Comparison of ENCODE assay signal across 8 cellular contexts in genomic region chr3:45595364-45596154, GRCh38. TPM values are rescaled to one million over a fixed set of nuclear protein-coding genes. Genes with fewer than 3 reads are reported as not detected.
A peak's percentile ranks its signal among the peaks of the same experiment; 100 is the strongest.
DNase-seq lines count a peak whose midpoint lies in the region; ATAC-seq and TF ChIP-seq lines count a peak whose summit lies in the region.

No MANE protein-coding gene starts in this region.

- peak overlapping the region; percentile 64 to 79 (median 72) for H3K4me3 ChIP-seq in stomach

- WGBS in stomach, 5 donors = 46 to 61% (median 52%) methylated on average over 11 to 15 of the region's 15 CpGs

- POLR2A ChIA-PET in activated CD4-positive, alpha-beta T cell treated with anti-CD3 and anti-CD28 coated beads, Interleukin-2, amount 10 ng/mL, durations not matched to agents 7 days and 5 days (lab: Charles Lee) = no interaction called here

- H3K27me3 Mint-ChIP-seq in activated CD4-positive, alpha-beta T cell treated with anti-CD3 and anti-CD28 coated beads, Interleukin-2, amount 10 ng/mL, durations not matched to agents 7 days and 5 days = peaks cover under 1% of the 10 kb centered on the region
- H3K27me3 Mint-ChIP-seq in T-helper 17 cell = no peaks in the 10 kb centered on the region

- TF ChIP-seq CTCF in stomach (IDR thresholded peaks at IDR 0.05) = no peak

- CTCF ChIA-PET in activated CD4-positive, alpha-beta T cell treated with anti-CD3 and anti-CD28 coated beads, Interleukin-2, amount 10 ng/mL, durations not matched to agents 7 days and 5 days (lab: Charles Lee) = interaction anchor here (0.7 to 2.0 kb wide), 5 partner anchors 9 to 34 kb away, joined by 3 to 10 read pairs (median 3); no protein-coding TSS in a partner anchor

- no peak for DNase-seq in activated CD4-positive, alpha-beta T cell treated with anti-CD3 and anti-CD28 coated beads, Interleukin-2, amount 10 ng/mL, durations not matched to agents 7 days and 5 days
- no peak for DNase-seq in activated CD4-positive, alpha-beta T cell treated with anti-CD3 and anti-CD28 coated beads for 4 hours
- no peak for DNase-seq in T-helper 17 cell
- DNase-seq in left ventricle myocardium superior = peak; percentile 75
- peak; percentile 63 for DNase-seq in stomach
- DNase-seq in NCI-H187 (lab: John Stamatoyannopoulos, UW) = no peak
- no peak for DNase-seq in cerebellar nuclear complex (lab: John Stamatoyannopoulos, UW)

- H3K27ac Mint-ChIP-seq in activated CD4-positive, alpha-beta T cell treated with anti-CD3 and anti-CD28 coated beads, Interleukin-2, amount 10 ng/mL, durations not matched to agents 7 days and 5 days = peak overlapping the region; percentile 61
- peak overlapping the region; percentile 85 for H3K27ac Mint-ChIP-seq in T-helper 17 cell

- H3K27me3 ChIP-seq in stomach = no peaks in the 10 kb centered on the region

- H3K9me3 ChIP-seq in T-helper 17 cell (ENCODE audit: control insufficient read depth, low read length, poor library complexity, severe bottlenecking) = no peaks in the 10 kb centered on the region
- no peaks in the 10 kb centered on the region for H3K9me3 ChIP-seq in stomach

- H3K4me1 Mint-ChIP-seq in activated CD4-positive, alpha-beta T cell treated with anti-CD3 and anti-CD28 coated beads, Interleukin-2, amount 10 ng/mL, durations not matched to agents 7 days and 5 days = peaks cover 70% of the 10 kb centered on the region
- H3K4me1 Mint-ChIP-seq in T-helper 17 cell = peaks cover 62% of the 10 kb centered on the region

- H3K27ac ChIP-seq in stomach = peak overlapping the region; percentile 25 to 96 (median 93)

- intact Hi-C loops in left ventricle myocardium superior (cut with micrococcal nuclease) = loop anchor here (5.0 to 10.0 kb wide), 2 partner anchors 62 to 81 kb away; no protein-coding TSS in a partner anchor
- intact Hi-C loops in stomach (cut with DNase I; ENCODE audit: low total_unique reads) = no loop called here

- no peak for TF ChIP-seq POLR2A in stomach (IDR thresholded peaks at IDR 0.05)

- no peak for TF ChIP-seq EP300 in stomach (IDR thresholded peaks at IDR 0.05)

- peak overlapping the region; percentile 87 for H3K4me3 Mint-ChIP-seq in activated CD4-positive, alpha-beta T cell treated with anti-CD3 and anti-CD28 coated beads, Interleukin-2, amount 10 ng/mL, durations not matched to agents 7 days and 5 days
- H3K4me3 Mint-ChIP-seq in T-helper 17 cell = peak overlapping the region; percentile 92

- peaks cover 0 to 1% (median 0%) of the 10 kb centered on the region in 4 donors for H3K36me3 ChIP-seq in stomach

- H3K4me1 ChIP-seq in stomach = peaks cover 68 to 74% (median 72%) of the 10 kb centered on the region in 4 donors

- no peaks in the 10 kb centered on the region for H3K9me3 Mint-ChIP-seq in activated CD4-positive, alpha-beta T cell treated with anti-CD3 and anti-CD28 coated beads, Interleukin-2, amount 10 ng/mL, durations not matched to agents 7 days and 5 days

- H3K36me3 Mint-ChIP-seq in activated CD4-positive, alpha-beta T cell treated with anti-CD3 and anti-CD28 coated beads, Interleukin-2, amount 10 ng/mL, durations not matched to agents 7 days and 5 days (ENCODE audit: low read depth) = peaks cover 39% of the 10 kb centered on the region
- peaks cover 2% of the 10 kb centered on the region for H3K36me3 Mint-ChIP-seq in T-helper 17 cell (ENCODE audit: low read depth)

- no peak for ATAC-seq in T-helper 17 cell
- peak; percentile 7 for ATAC-seq in left ventricle myocardium superior
- no peak for ATAC-seq in GM19463 (IDR thresholded peaks at IDR 0.05; ENCODE audit: unreplicated experiment)

RNA-seq across cellular contexts. Expression of gene LIMD1, which starts 1.0 kb away (rescaled TPM):
- total RNA-seq in activated CD4-positive, alpha-beta T cell treated with anti-CD3 and anti-CD28 coated beads, Interleukin-2, amount 10 ng/mL, durations not matched to agents 7 days and 5 days = 10 to 100 TPM; 45.1 to 47.7 TPM
- total RNA-seq in T-helper 17 cell (10 to 100 TPM; 17.2 to 34.1 TPM), left ventricle myocardium superior (31.9 TPM), stomach (10 to 100 TPM; 10.1 to 91.1 (median 25.3) TPM)
- 1 to 10 TPM; 2.3 to 3.7 (median 3.4) TPM for polyA plus RNA-seq in stomach

Comparison
In these comparisons a context has a peak if more than half of its experiments do, and no peak if none do; other contexts are left out.
1. DNase-seq: peak in left ventricle myocardium superior (single experiment) and stomach (single experiment); none in activated CD4-positive, alpha-beta T cell treated with anti-CD3 and anti-CD28 coated beads, Interleukin-2, amount 10 ng/mL, durations not matched to agents 7 days and 5 days (single experiment), activated CD4-positive, alpha-beta T cell treated with anti-CD3 and anti-CD28 coated beads for 4 hours (0 of 2), T-helper 17 cell (0 of 3), NCI-H187 (0 of 2) and cerebellar nuclear complex (0 of 2).